8 cellular contexts compared by ENCODE assay signal in the genomic region with DNA sequence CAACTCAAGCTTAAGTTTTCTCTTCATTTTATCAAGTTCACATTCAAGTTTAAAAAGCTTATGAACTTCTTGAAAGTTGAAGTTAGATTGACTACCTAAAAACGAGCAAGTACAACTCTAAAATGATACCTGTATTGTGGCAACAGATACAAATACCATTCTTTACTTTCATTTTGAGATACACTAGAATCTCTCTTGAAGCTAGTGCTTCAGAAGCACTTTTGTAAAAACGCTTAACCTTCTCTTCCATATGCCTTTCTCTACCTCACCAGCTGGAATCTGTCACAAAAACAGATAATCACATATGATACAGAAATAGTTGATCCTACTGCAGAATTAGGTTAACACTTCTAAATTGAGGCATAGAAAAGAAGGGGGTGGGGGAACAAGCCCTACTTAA. TPM values are rescaled to one million over a fixed set of nuclear protein-coding genes. Genes with fewer than 3 reads are reported as not detected.
A peak's percentile ranks its signal among the peaks of the same experiment; 100 is the strongest.
DNase-seq lines count a peak whose midpoint lies in the region; ATAC-seq and TF ChIP-seq lines count a peak whose summit lies in the region.

No MANE protein-coding gene starts in this region.

- peak overlapping the region; percentile 99 for H3K4me3 Mint-ChIP-seq in activated T-cell treated with anti-CD3 and anti-CD28 coated beads, Interleukin-2, amount 50 U/mL, for 24 hours
- H3K4me3 Mint-ChIP-seq in activated naive CD8-positive, alpha-beta T cell: peak overlapping the region; percentile 98

- TF ChIP-seq CTCF in right lobe of liver (IDR thresholded peaks at IDR 0.05) (no peak), uterus (IDR thresholded peaks at IDR 0.05) (no peak)

- DNase-seq in activated T-cell treated with anti-CD3 and anti-CD28 coated beads, Interleukin-2, amount 50 U/mL, for 24 hours: no peak
- DNase-seq in activated T-cell treated with anti-CD3 and anti-CD28 coated beads, Interleukin-2, amount 50 U/mL, for 1 hour: no peak
- DNase-seq in right lobe of liver (no peak), uterus (no peak), NK-92 (lab: John Stamatoyannopoulos, UW; ENCODE audit: unreplicated experiment) (no peak)
- DNase-seq in stimulated activated CD4-positive, alpha-beta T cell treated with anti-CD3 and anti-CD28 coated beads, Interleukin-2, amount 100 ng/mL, for 48 hours: no peak

- no peaks in the 10 kb centered on the region for H3K9me3 Mint-ChIP-seq in activated T-cell treated with anti-CD3 and anti-CD28 coated beads, Interleukin-2, amount 50 U/mL, for 24 hours
- no peaks in the 10 kb centered on the region for H3K9me3 Mint-ChIP-seq in activated naive CD8-positive, alpha-beta T cell (ENCODE audit: low read depth)

- H3K27me3 Mint-ChIP-seq in activated T-cell treated with anti-CD3 and anti-CD28 coated beads, Interleukin-2, amount 50 U/mL, for 24 hours: no peaks in the 10 kb centered on the region
- H3K27me3 Mint-ChIP-seq in activated naive CD8-positive, alpha-beta T cell: no peaks in the 10 kb centered on the region

- H3K27ac ChIP-seq in right lobe of liver (peak overlapping the region; percentile 92 to 97 (median 95)), uterus (peak overlapping the region; percentile 89 to 99)

- peaks cover 48% of the 10 kb centered on the region for H3K36me3 Mint-ChIP-seq in activated T-cell treated with anti-CD3 and anti-CD28 coated beads, Interleukin-2, amount 50 U/mL, for 24 hours (ENCODE audit: low read depth)
- peaks cover 7% of the 10 kb centered on the region for H3K36me3 Mint-ChIP-seq in activated naive CD8-positive, alpha-beta T cell

- H3K4me1 ChIP-seq in right lobe of liver (peaks cover 0 to 26% (median 1%) of the 10 kb centered on the region in 4 donors), uterus (peaks cover 0 to 12% of the 10 kb centered on the region in 2 donors)

- ATAC-seq in HG02981 (IDR thresholded peaks at IDR 0.05; ENCODE audit: unreplicated experiment) (peak; percentile 22), right lobe of liver (no peak)

- H3K27ac Mint-ChIP-seq in activated T-cell treated with anti-CD3 and anti-CD28 coated beads, Interleukin-2, amount 50 U/mL, for 24 hours: peak overlapping the region; percentile 98
- peak overlapping the region; percentile 97 for H3K27ac Mint-ChIP-seq in activated naive CD8-positive, alpha-beta T cell

- no peaks in the 10 kb centered on the region for H3K9me3 ChIP-seq in right lobe of liver
- no peaks in the 10 kb centered on the region for H3K9me3 ChIP-seq in uterus

- H3K4me3 ChIP-seq in right lobe of liver (peak overlapping the region; percentile 81 to 85 (median 82)), uterus (peak overlapping the region; percentile 67 to 86)

- no peaks in the 10 kb centered on the region for H3K27me3 ChIP-seq in right lobe of liver
- H3K27me3 ChIP-seq in uterus: no peaks in the 10 kb centered on the region

- H3K36me3 ChIP-seq in right lobe of liver (peaks cover 0 to 28% (median 2%) of the 10 kb centered on the region in 4 donors), uterus (no peaks in the 10 kb centered on the region)

- intact Hi-C loops in right lobe of liver (cut with DNase I): no loop called here
- intact Hi-C loops in uterus (cut with DNase I; ENCODE audit: low total_unique reads): no loop called here

- no peak for TF ChIP-seq POLR2A in right lobe of liver (IDR thresholded peaks at IDR 0.05)
- TF ChIP-seq POLR2A in uterus (IDR thresholded peaks at IDR 0.05): no peak

- H3K4me1 Mint-ChIP-seq in activated T-cell treated with anti-CD3 and anti-CD28 coated beads, Interleukin-2, amount 50 U/mL, for 24 hours (ENCODE audit: low read depth): peaks cover 58% of the 10 kb centered on the region
- H3K4me1 Mint-ChIP-seq in activated naive CD8-positive, alpha-beta T cell (ENCODE audit: low read depth): peaks cover 57% of the 10 kb centered on the region

- 2% methylated on average over 2 of the region's 2 CpGs for whole genome bisulfite sequencing in right lobe of liver (ENCODE audit: insufficient coverage, low coverage, low lambda C conversion rate, missing lambda C conversion rate)

RNA-seq across cellular contexts. Expression of a gene that starts 1.6 kb away (rescaled TPM):
- total RNA-seq in right lobe of liver (10 to 100 TPM; 18.9 to 52.9 (median 35.4) TPM), uterus (100 to 1,000 TPM in 1 of 4 donors, 10 to 100 TPM in 3; 45.0 to 114 (median 78.9) TPM)
